In the genomic region with DNA sequence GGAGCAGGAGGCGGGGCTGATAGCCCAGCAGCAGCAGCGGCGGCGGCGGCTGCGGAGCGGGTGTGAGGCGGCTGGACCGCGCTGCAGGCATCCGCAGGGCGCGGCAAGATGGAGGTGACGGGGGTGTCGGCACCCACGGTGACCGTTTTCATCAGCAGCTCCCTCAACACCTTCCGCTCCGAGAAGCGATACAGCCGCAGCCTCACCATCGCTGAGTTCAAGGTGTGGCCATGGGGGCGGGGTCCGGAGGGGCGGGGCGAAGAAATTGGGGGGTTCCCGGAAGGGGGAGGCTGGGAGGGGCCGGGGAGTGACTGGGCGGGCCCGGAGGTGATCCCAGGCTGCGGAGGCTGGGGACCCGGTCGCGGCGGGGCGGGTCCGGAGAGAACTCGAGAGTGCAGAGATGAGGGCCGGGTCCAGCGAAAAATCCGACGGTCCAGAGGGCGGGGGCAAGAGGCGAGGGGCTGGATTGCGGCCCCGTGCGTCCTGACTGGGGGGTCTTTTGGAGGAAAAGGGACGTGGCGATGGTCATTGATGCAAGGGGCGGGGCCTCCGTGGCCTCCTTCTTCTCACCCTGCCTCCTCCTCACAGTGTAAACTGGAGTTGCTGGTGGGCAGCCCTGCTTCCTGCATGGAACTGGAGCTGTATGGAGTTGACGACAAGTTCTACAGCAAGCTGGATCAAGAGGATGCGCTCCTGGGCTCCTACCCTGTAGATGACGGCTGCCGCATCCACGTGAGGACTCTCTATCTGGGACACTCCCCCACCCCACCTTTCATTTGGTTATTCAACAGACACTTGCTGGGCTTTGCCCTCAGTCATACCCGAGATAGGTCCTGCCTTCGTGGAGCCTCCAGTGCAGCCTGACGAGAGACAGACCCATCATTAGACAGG, we compare ENCODE assay signal across 1 cellular context.
TF ChIP-seq lines count a peak whose summit lies in the region.

A gene with protein sequence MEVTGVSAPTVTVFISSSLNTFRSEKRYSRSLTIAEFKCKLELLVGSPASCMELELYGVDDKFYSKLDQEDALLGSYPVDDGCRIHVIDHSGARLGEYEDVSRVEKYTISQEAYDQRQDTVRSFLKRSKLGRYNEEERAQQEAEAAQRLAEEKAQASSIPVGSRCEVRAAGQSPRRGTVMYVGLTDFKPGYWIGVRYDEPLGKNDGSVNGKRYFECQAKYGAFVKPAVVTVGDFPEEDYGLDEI (plus strand): TSS at position 16 of the 891 bp plus-strand sequence. CDS start 93 bp downstream, at position 109.

TF ChIP-seq in HepG2, 621 proteins besides CTCF, POLR2A, EP300 and RAD21 (continued from another document):
- TF ChIP-seq, protein P1, sequence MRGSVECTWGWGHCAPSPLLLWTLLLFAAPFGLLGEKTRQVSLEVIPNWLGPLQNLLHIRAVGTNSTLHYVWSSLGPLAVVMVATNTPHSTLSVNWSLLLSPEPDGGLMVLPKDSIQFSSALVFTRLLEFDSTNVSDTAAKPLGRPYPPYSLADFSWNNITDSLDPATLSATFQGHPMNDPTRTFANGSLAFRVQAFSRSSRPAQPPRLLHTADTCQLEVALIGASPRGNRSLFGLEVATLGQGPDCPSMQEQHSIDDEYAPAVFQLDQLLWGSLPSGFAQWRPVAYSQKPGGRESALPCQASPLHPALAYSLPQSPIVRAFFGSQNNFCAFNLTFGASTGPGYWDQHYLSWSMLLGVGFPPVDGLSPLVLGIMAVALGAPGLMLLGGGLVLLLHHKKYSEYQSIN (CRISPR knock-in tag; IDR thresholded peaks at IDR 0.05; ENCODE audit: borderline replicate concordance): no peak
- no peak for TF ChIP-seq HOXA5 (CRISPR knock-in tag; IDR thresholded peaks at IDR 0.05)
- TF ChIP-seq, protein P2, sequence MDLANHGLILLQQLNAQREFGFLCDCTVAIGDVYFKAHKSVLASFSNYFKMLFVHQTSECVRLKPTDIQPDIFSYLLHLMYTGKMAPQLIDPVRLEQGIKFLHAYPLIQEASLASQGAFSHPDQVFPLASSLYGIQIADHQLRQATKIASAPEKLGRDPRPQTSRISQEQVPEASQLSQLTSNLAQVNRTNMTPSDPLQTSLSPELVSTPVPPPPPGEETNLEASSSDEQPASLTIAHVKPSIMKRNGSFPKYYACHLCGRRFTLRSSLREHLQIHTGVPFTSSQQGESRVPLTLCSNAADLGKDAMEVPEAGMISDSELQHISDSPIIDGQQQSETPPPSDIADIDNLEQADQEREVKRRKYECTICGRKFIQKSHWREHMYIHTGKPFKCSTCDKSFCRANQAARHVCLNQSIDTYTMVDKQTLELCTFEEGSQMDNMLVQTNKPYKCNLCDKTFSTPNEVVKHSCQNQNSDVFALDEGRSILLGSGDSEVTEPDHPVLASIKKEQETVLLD (CRISPR knock-in tag; IDR thresholded peaks at IDR 0.05; ENCODE audit: low read depth): peak; percentile 18; the same call in 1 of the 2 replicates
TF ChIP-seq in HepG2: peak in this region for 51.
